Comparison of ENCODE assay signal across 16 cellular contexts in genomic region chr19:40884187-40884931, GRCh38. TPM values are rescaled to one million over a fixed set of nuclear protein-coding genes. Genes with fewer than 3 reads are reported as not detected.
"Had no signal": no experiment of that assay in that cellular context is flagged by ENCODE, and none has a peak within 500 bp of the region (broad histone marks: within the 10 kb centered on the region; RNA-seq: fewer than 3 reads in every experiment).

No MANE protein-coding gene starts in this region.

RNA-seq across cellular contexts. Expression of gene CYP2A7, which starts 2.3 kb away (rescaled TPM):
- total RNA-seq: activated CD4-positive, alpha-beta memory T cell treated with anti-CD3 and anti-CD28 coated beads, Interleukin-2, amount 10 ng/mL, durations not matched to agents 7 days and 5 days; activated CD4-positive, alpha-beta T cell treated with anti-CD3 and anti-CD28 coated beads for 36 hours; activated CD4-positive, alpha-beta T cell treated with anti-CD3 and anti-CD28 coated beads, Interleukin-2, amount 10 ng/mL, durations not matched to agents 7 days and 5 days; activated CD8-positive, alpha-beta memory T cell treated with anti-CD3 and anti-CD28 coated beads, Interleukin-2, amount 10 ng/mL, durations not matched to agents 7 days and 5 days; activated CD8-positive, alpha-beta T cell treated with anti-CD3 and anti-CD28 coated beads, Interleukin-2, amount 10 ng/mL, durations not matched to agents 7 days and 5 days; activated naive CD8-positive, alpha-beta T cell treated with anti-CD3 and anti-CD28 coated beads, Interleukin-2, amount 10 ng/mL, durations not matched to agents 7 days and 5 days; activated T-helper 2 cell treated with anti-CD3 and anti-CD28 coated beads, Interferon-gamma antibody, Interleukin-2, Interleukin-4, amounts not matched to agents 10 μg/mL and 5 μg/mL and 100 μg/mL, durations not matched to agents 14 hours and 24 hours and 36 hours; ascending aorta; bronchial epithelial cell; cardiac muscle cell; T-cell; T-helper 1 cell treated with Interleukin-12 subunit alpha and Interleukin-12 subunit beta and Interleukin-4 antibody, amounts not matched to agents 30 ng/mL and 1 ng/mL, for 36 hours; T-helper 17 cell; T-helper 2 cell treated with Interferon-gamma antibody and Interleukin-4, amounts not matched to agents 100 ng/mL and 5 ng/mL, for 36 hours; WTC11 had no signal
- polyA plus RNA-seq: adipose tissue, cardiac muscle cell had no signal

RNA-seq across cellular contexts. Expression of gene CYP2A6, which starts 34.1 kb away (rescaled TPM):
- total RNA-seq: activated CD4-positive, alpha-beta memory T cell treated with anti-CD3 and anti-CD28 coated beads, Interleukin-2, amount 10 ng/mL, durations not matched to agents 7 days and 5 days; activated CD4-positive, alpha-beta T cell treated with anti-CD3 and anti-CD28 coated beads for 36 hours; activated CD4-positive, alpha-beta T cell treated with anti-CD3 and anti-CD28 coated beads, Interleukin-2, amount 10 ng/mL, durations not matched to agents 7 days and 5 days; activated CD8-positive, alpha-beta memory T cell treated with anti-CD3 and anti-CD28 coated beads, Interleukin-2, amount 10 ng/mL, durations not matched to agents 7 days and 5 days; activated CD8-positive, alpha-beta T cell treated with anti-CD3 and anti-CD28 coated beads, Interleukin-2, amount 10 ng/mL, durations not matched to agents 7 days and 5 days; activated T-helper 2 cell treated with anti-CD3 and anti-CD28 coated beads, Interferon-gamma antibody, Interleukin-2, Interleukin-4, amounts not matched to agents 10 μg/mL and 5 μg/mL and 100 μg/mL, durations not matched to agents 14 hours and 24 hours and 36 hours; ascending aorta; bronchial epithelial cell; T-helper 1 cell treated with Interleukin-12 subunit alpha and Interleukin-12 subunit beta and Interleukin-4 antibody, amounts not matched to agents 30 ng/mL and 1 ng/mL, for 36 hours; T-helper 17 cell; T-helper 2 cell treated with Interferon-gamma antibody and Interleukin-4, amounts not matched to agents 100 ng/mL and 5 ng/mL, for 36 hours had no signal
- polyA plus RNA-seq: cardiac muscle cell had no signal
